1 cellular context compared by ENCODE assay signal in genomic region chr19:50794074-50794777, GRCh38.
TF ChIP-seq lines count a peak whose summit lies in the region.

No MANE protein-coding gene starts in this region.

TF ChIP-seq in HepG2, 621 proteins besides CTCF, POLR2A, EP300 and RAD21:
- peak; percentile 19 for TF ChIP-seq HNRNPLL (IDR thresholded peaks at IDR 0.05; ENCODE audit: low read depth, low read length, poor library complexity, severe bottlenecking)
- no peak for TF ChIP-seq ZNF136 (CRISPR knock-in tag; IDR thresholded peaks at IDR 0.05; ENCODE audit: low read depth)
- TF ChIP-seq PHF21A (CRISPR knock-in tag; IDR thresholded peaks at IDR 0.05), result no peak
- TF ChIP-seq AKAP8 (CRISPR knock-in tag; IDR thresholded peaks at IDR 0.05), result no peak
- TF ChIP-seq ZBTB43 (CRISPR knock-in tag; conservative IDR thresholded peaks at IDR 0.05), result no peak
- TF ChIP-seq MBD4 (IDR thresholded peaks at IDR 0.05; ENCODE audit: borderline replicate concordance, low read length), result peak; percentile 24; the same call in 1 of the 2 replicates
- peak; percentile 1 for TF ChIP-seq XRCC5 (optimal IDR thresholded peaks at IDR 0.05; ENCODE audit: low read length)
- no peak for TF ChIP-seq ZNF747 (CRISPR knock-in tag; IDR thresholded peaks at IDR 0.05; ENCODE audit: borderline replicate concordance)
- no peak for TF ChIP-seq RNF219 (CRISPR knock-in tag; IDR thresholded peaks at IDR 0.05)
- TF ChIP-seq MAX (IDR thresholded peaks at IDR 0.05), result peak; percentile 49; the same call in 1 of the 2 replicates
- peak; percentile 22 for TF ChIP-seq PTBP1 (IDR thresholded peaks at IDR 0.05; ENCODE audit: low read depth, low read length, poor library complexity, severe bottlenecking)
- 0 out of 2 replicates have a peak, but pooled peaks have one; percentile 34 for TF ChIP-seq ZNF326 (CRISPR knock-in tag; IDR thresholded peaks at IDR 0.05; ENCODE audit: borderline replicate concordance)
